In genomic region chr11:26134481-26135355, GRCh38 we compare ENCODE assay signal across 8 cellular contexts.
DNase-seq lines count a peak whose midpoint lies in the region; ATAC-seq and TF ChIP-seq lines count a peak whose summit lies in the region.

No MANE protein-coding gene starts in this region.

- peaks cover 14 to 23% (median 15%) of the 10 kb centered on the region in 3 donors for H3K4me1 Mint-ChIP-seq in naive B cell
- no peaks in the 10 kb centered on the region for H3K4me1 Mint-ChIP-seq in CD8-positive, alpha-beta T cell (ENCODE audit: low read depth)
- no peaks in the 10 kb centered on the region for H3K4me1 Mint-ChIP-seq in activated T-helper 2 cell treated with anti-CD3 and anti-CD28 coated beads, Interferon-gamma antibody, Interleukin-2, Interleukin-4, amounts not matched to agents 10 μg/mL and 5 μg/mL and 100 μg/mL, durations not matched to agents 14 hours and 24 hours and 36 hours (ENCODE audit: low read depth)

- no peaks in the 10 kb centered on the region for H3K4me1 ChIP-seq in CD8-positive, alpha-beta T cell (ENCODE audit: insufficient read depth, low read length)
- no peaks in the 10 kb centered on the region for H3K4me1 ChIP-seq in lower lobe of right lung

- TF ChIP-seq CTCF in GM12864 (IDR thresholded peaks at IDR 0.05; ENCODE audit: low read depth, low read length, missing control alignments) (peak; percentile 49), lower lobe of right lung (IDR thresholded peaks at IDR 0.05) (no peak)
- no peak for TF ChIP-seq CTCF in CD8-positive, alpha-beta T cell (IDR thresholded peaks at IDR 0.05)

- no peaks in the 10 kb centered on the region for H3K27me3 Mint-ChIP-seq in naive B cell
- no peaks in the 10 kb centered on the region for H3K27me3 Mint-ChIP-seq in CD8-positive, alpha-beta T cell (ENCODE audit: low read depth)
- H3K27me3 Mint-ChIP-seq in activated T-helper 2 cell treated with anti-CD3 and anti-CD28 coated beads, Interferon-gamma antibody, Interleukin-2, Interleukin-4, amounts not matched to agents 10 μg/mL and 5 μg/mL and 100 μg/mL, durations not matched to agents 14 hours and 24 hours and 36 hours (ENCODE audit: low read depth), result no peaks in the 10 kb centered on the region

- ATAC-seq in HG02759 (IDR thresholded peaks at IDR 0.05; ENCODE audit: unreplicated experiment) (peak; percentile 58), naive B cell (ENCODE audit: low read depth in 2 of 2) (peak; percentile 45 to 67), lower lobe of right lung (no peak)
- no peak for ATAC-seq in CD8-positive, alpha-beta T cell

- POLR2A ChIA-PET in CD8-positive, alpha-beta T cell (lab: Charles Lee), result no interaction called here

- no peaks in the 10 kb centered on the region for H3K36me3 Mint-ChIP-seq in naive B cell
- no peaks in the 10 kb centered on the region for H3K36me3 Mint-ChIP-seq in CD8-positive, alpha-beta T cell
- H3K36me3 Mint-ChIP-seq in activated T-helper 2 cell treated with anti-CD3 and anti-CD28 coated beads, Interferon-gamma antibody, Interleukin-2, Interleukin-4, amounts not matched to agents 10 μg/mL and 5 μg/mL and 100 μg/mL, durations not matched to agents 14 hours and 24 hours and 36 hours (ENCODE audit: low read depth), result no peaks in the 10 kb centered on the region

- H3K9me3 Mint-ChIP-seq in naive B cell, result peaks cover 0 to 12% (median 6%) of the 10 kb centered on the region in 7 donors
- peaks cover 6% of the 10 kb centered on the region for H3K9me3 Mint-ChIP-seq in CD8-positive, alpha-beta T cell
- H3K9me3 Mint-ChIP-seq in activated T-helper 2 cell treated with anti-CD3 and anti-CD28 coated beads, Interferon-gamma antibody, Interleukin-2, Interleukin-4, amounts not matched to agents 10 μg/mL and 5 μg/mL and 100 μg/mL, durations not matched to agents 14 hours and 24 hours and 36 hours, result peaks cover 11% of the 10 kb centered on the region

- H3K27ac Mint-ChIP-seq in naive B cell, result no peak overlapping the region
- no peak overlapping the region for H3K27ac Mint-ChIP-seq in CD8-positive, alpha-beta T cell
- no peak overlapping the region for H3K27ac Mint-ChIP-seq in activated T-helper 2 cell treated with anti-CD3 and anti-CD28 coated beads, Interferon-gamma antibody, Interleukin-2, Interleukin-4, amounts not matched to agents 10 μg/mL and 5 μg/mL and 100 μg/mL, durations not matched to agents 14 hours and 24 hours and 36 hours

- CTCF ChIA-PET in CD8-positive, alpha-beta T cell (lab: Charles Lee), result no interaction called here

- H3K4me3 ChIP-seq in GM12864 (ENCODE audit: low read depth, low read length) (no peak overlapping the region), lower lobe of right lung (no peak overlapping the region)
- H3K4me3 ChIP-seq in CD8-positive, alpha-beta T cell (ENCODE audit: low read depth, low read length), result no peak overlapping the region

- H3K9me3 ChIP-seq in CD8-positive, alpha-beta T cell (ENCODE audit: low read length), result no peaks in the 10 kb centered on the region
- H3K9me3 ChIP-seq in lower lobe of right lung, result no peaks in the 10 kb centered on the region

- H3K4me3 Mint-ChIP-seq in naive B cell, result peak overlapping the region in 7 of 8 donors; percentile 1 to 66 (median 30)
- H3K4me3 Mint-ChIP-seq in CD8-positive, alpha-beta T cell, result no peak overlapping the region
- H3K4me3 Mint-ChIP-seq in activated T-helper 2 cell treated with anti-CD3 and anti-CD28 coated beads, Interferon-gamma antibody, Interleukin-2, Interleukin-4, amounts not matched to agents 10 μg/mL and 5 μg/mL and 100 μg/mL, durations not matched to agents 14 hours and 24 hours and 36 hours (ENCODE audit: low read depth), result no peak overlapping the region

- intact Hi-C loops in CD8-positive, alpha-beta T cell (cut with DNase I, micrococcal nuclease), result no loop called here
- intact Hi-C loops in lower lobe of right lung (cut with DNase I), result no loop called here
- intact Hi-C loops in activated T-helper 2 cell treated with anti-CD3 and anti-CD28 coated beads, Interferon-gamma antibody, Interleukin-2, Interleukin-4, amounts not matched to agents 10 μg/mL and 5 μg/mL and 100 μg/mL, durations not matched to agents 14 hours and 24 hours and 36 hours (cut with micrococcal nuclease), result no loop called here

- H3K27me3 ChIP-seq in CD8-positive, alpha-beta T cell (ENCODE audit: insufficient read depth, low read length), result no peaks in the 10 kb centered on the region
- H3K27me3 ChIP-seq in lower lobe of right lung (ENCODE audit: low read depth), result no peaks in the 10 kb centered on the region

- H3K36me3 ChIP-seq in CD8-positive, alpha-beta T cell (ENCODE audit: insufficient read depth, low read length), result no peaks in the 10 kb centered on the region
- H3K36me3 ChIP-seq in lower lobe of right lung, result no peaks in the 10 kb centered on the region

- DNase-seq in GM12864 (ENCODE audit: low read depth) (no peak), amniotic epithelial cell (ENCODE audit: low read depth) (peak; percentile 9), naive B cell (peak; percentile 13), lower lobe of right lung (no peak)
- DNase-seq in CD8-positive, alpha-beta T cell, result no peak
- DNase-seq in activated T-helper 2 cell treated with anti-CD3 and anti-CD28 coated beads, Interferon-gamma antibody, Interleukin-2, Interleukin-4, amounts not matched to agents 10 μg/mL and 5 μg/mL and 100 μg/mL, durations not matched to agents 14 hours and 24 hours and 36 hours (ENCODE audit: low spot score), result no peak
- no peak for DNase-seq in NK-92 treated with Interleukin-12 subunit alpha and Interleukin-12 subunit beta, amount 100 ng/mL, for 24 hours (lab: John Stamatoyannopoulos, UW)

- H3K27ac ChIP-seq in CD8-positive, alpha-beta T cell (ENCODE audit: low read depth, low read length), result no peak overlapping the region
- no peak overlapping the region for H3K27ac ChIP-seq in lower lobe of right lung

Comparison
In these comparisons a context has a peak if more than half of its experiments do, and no peak if none do; other contexts are left out.
1. DNase-seq: peak in amniotic epithelial cell (single experiment) and naive B cell (single experiment); none in GM12864 (single experiment), CD8-positive, alpha-beta T cell (0 of 7), lower lobe of right lung (single experiment), activated T-helper 2 cell treated with anti-CD3 and anti-CD28 coated beads, Interferon-gamma antibody, Interleukin-2, Interleukin-4, amounts not matched to agents 10 μg/mL and 5 μg/mL and 100 μg/mL, durations not matched to agents 14 hours and 24 hours and 36 hours (single experiment) and NK-92 treated with Interleukin-12 subunit alpha and Interleukin-12 subunit beta, amount 100 ng/mL, for 24 hours (single experiment).
2. ATAC-seq: peak in HG02759 (single experiment) and naive B cell (2 of 2); none in CD8-positive, alpha-beta T cell (single experiment) and lower lobe of right lung (0 of 2).
3. H3K4me3 Mint-ChIP-seq: peak in naive B cell (7 of 8); none in CD8-positive, alpha-beta T cell (single experiment) and activated T-helper 2 cell treated with anti-CD3 and anti-CD28 coated beads, Interferon-gamma antibody, Interleukin-2, Interleukin-4, amounts not matched to agents 10 μg/mL and 5 μg/mL and 100 μg/mL, durations not matched to agents 14 hours and 24 hours and 36 hours (single experiment).